ENCODE assay signal across 8 cellular contexts in genomic region chr21:43921979-43922945, GRCh38. TPM values are rescaled to one million over a fixed set of nuclear protein-coding genes. Genes with fewer than 3 reads are reported as not detected.
DNase-seq lines count a peak whose midpoint lies in the region; ATAC-seq, FAIRE-seq and TF ChIP-seq lines count a peak whose summit lies in the region.

No MANE protein-coding gene starts in this region.

- peaks cover 33 to 57% (median 48%) of the 10 kb centered on the region in 3 donors for H3K4me1 Mint-ChIP-seq in naive B cell

- DNase-seq in A673 (ENCODE audit: low spot score) (no peak), Karpas-422 (peak; percentile 63), activated T-helper 1 cell treated with Interleukin-2 at 50 U/mL for 16 hours (ENCODE audit: low read depth) (peak; percentile 51), naive B cell (no peak), NCI-H446 (lab: John Stamatoyannopoulos, UW) (no peak), lower leg skin (ENCODE audit: low spot score in 2 of 2) (no peak), H54 (ENCODE audit: insufficient read length, low spot score) (no peak), retina (no peak)

- peak overlapping the region; percentile 15 to 93 (median 46) for H3K27ac Mint-ChIP-seq in naive B cell

- CTCF ChIA-PET in A673 (lab: Charles Lee) = interaction anchor here (1.0 kb wide), 1 partner anchor 16 kb away, joined by 5 read pairs; no protein-coding TSS in a partner anchor

- intact Hi-C loops in A673 (cut with micrococcal nuclease; ENCODE audit: unreplicated experiment) (loop anchor here (10.0 kb wide), 1 partner anchor 57 kb away; the partner anchor contains the start of gene AGPAT3), lower leg skin (cut with DNase I; ENCODE audit: low total_unique reads) (no loop called here)

- H3K27me3 ChIP-seq in A673 (replicated peaks; ENCODE audit: insufficient read depth, low read depth, low read length, poor library complexity) = no peaks in the 10 kb centered on the region
- H3K27me3 ChIP-seq in Karpas-422 (ENCODE audit: low read length) = no peaks in the 10 kb centered on the region

- no peaks in the 10 kb centered on the region for H3K36me3 Mint-ChIP-seq in naive B cell

- H3K27me3 Mint-ChIP-seq in naive B cell = no peaks in the 10 kb centered on the region

- peak; percentile 46 to 48 for ATAC-seq in naive B cell (ENCODE audit: low read depth in 2 of 2)

- no peak for FAIRE-seq in H54 (lab: Jason Lieb, UNC)

- POLR2A ChIA-PET in A673 (lab: Charles Lee; ENCODE audit: low non-redundant PET) = no interaction called here

- H3K9me2 ChIP-seq in Karpas-422 (replicated peaks; ENCODE audit: insufficient read depth, low read length) = no peaks in the 10 kb centered on the region

- 65 to 70% methylated on average over 25 to 27 of the region's 27 CpGs for WGBS in lower leg skin, 2 donors

- H3K4me3 ChIP-seq in A673 (ENCODE audit: low read depth, low read length, poor library complexity, severe bottlenecking) = no peak overlapping the region
- no peak overlapping the region for H3K4me3 ChIP-seq in Karpas-422 (ENCODE audit: low read length)
- no peak overlapping the region for H3K4me3 ChIP-seq in lower leg skin (ENCODE audit: low read depth, poor library complexity, severe bottlenecking)

- no peaks in the 10 kb centered on the region for H3K9me3 Mint-ChIP-seq in naive B cell

- H3K4me1 ChIP-seq in A673 (ENCODE audit: insufficient read depth, low read length, poor library complexity, severe bottlenecking) = peaks cover 23% of the 10 kb centered on the region
- H3K4me1 ChIP-seq in Karpas-422 (ENCODE audit: low read length) = peaks cover 42% of the 10 kb centered on the region

- H3K36me3 ChIP-seq in A673 (ENCODE audit: insufficient read depth, low read length, poor library complexity, severe bottlenecking) (no peaks in the 10 kb centered on the region), Karpas-422 (ENCODE audit: insufficient read depth, low read length) (no peaks in the 10 kb centered on the region)

- BruUV-seq in A673 (replicated peaks; lab: Mats Ljungman, UMichigan) = no TSS peak

- TF ChIP-seq POLR2A in lower leg skin (IDR thresholded peaks at IDR 0.05) (no peak), H54 (IDR thresholded peaks at IDR 0.05; ENCODE audit: low read depth, low read length) (no peak)

- H3K27ac ChIP-seq in A673 (ENCODE audit: low read depth, low read length, poor library complexity, severe bottlenecking) (peak overlapping the region; percentile 60), Karpas-422 (ENCODE audit: low read length) (peak overlapping the region; percentile 68)

- peaks cover 84% of the 10 kb centered on the region for H3K79me2 ChIP-seq in Karpas-422 (ENCODE audit: low read length)

- peak overlapping the region in 3 of 8 donors; percentile 26 to 66 (median 41) for H3K4me3 Mint-ChIP-seq in naive B cell

- H3K9ac ChIP-seq in Karpas-422 (ENCODE audit: low read length) = peak overlapping the region; percentile 41

- peak overlapping the region; percentile 65 for H3K4me2 ChIP-seq in Karpas-422 (ENCODE audit: low read depth, low read length, poor library complexity, severe bottlenecking)

- H3K9me3 ChIP-seq in A673 (ENCODE audit: low read depth, low read length, poor library complexity, severe bottlenecking) = no peaks in the 10 kb centered on the region
- H3K9me3 ChIP-seq in Karpas-422 (ENCODE audit: low read length) = no peaks in the 10 kb centered on the region

- no peak overlapping the region for H2AFZ ChIP-seq in Karpas-422 (ENCODE audit: low read length)

- no peaks in the 10 kb centered on the region; the same call in 1 of the 2 replicates for H4K20me1 ChIP-seq in Karpas-422 (ENCODE audit: insufficient read depth, low read depth, low read length)

- TF ChIP-seq CTCF in A673 (conservative IDR thresholded peaks at IDR 0.05; ENCODE audit: low read depth, low read length) = no peak
- TF ChIP-seq CTCF in lower leg skin (IDR thresholded peaks at IDR 0.05) = no peak

RNA-seq across cellular contexts. Expression of gene AGPAT3, which starts 57.2 kb away (rescaled TPM):
- total RNA-seq in A673 (2021) = 68.7 and 69.6 TPM in 2 replicates
- total RNA-seq in Karpas-422 (2014; rRNA removed; shearing (Covaris generic); ENCODE audit: low replicate concordance) = 29.0 and 42.2 TPM in 2 replicates
- 10 to 100 TPM in 2 of 6 donors, 1 to 10 TPM in 4; 6.4 to 11.9 (median 8.1) TPM for polyA plus RNA-seq in naive B cell (ENCODE audit: low read depth in 6 of 6)
- total RNA-seq in lower leg skin = 10 to 100 TPM; 32.1 to 58.8 (median 48.7) TPM

Comparison
In these comparisons a context has a peak if more than half of its experiments do, and no peak if none do; other contexts are left out.
1. DNase-seq: peak in Karpas-422 (single experiment) and activated T-helper 1 cell treated with Interleukin-2 at 50 U/mL for 16 hours (single experiment); none in A673 (single experiment), naive B cell (single experiment), NCI-H446 (0 of 2), lower leg skin (0 of 2), H54 (single experiment) and retina (single experiment).